In genomic region chr4:144021336-144021990, GRCh38 we compare ENCODE assay signal across 11 cellular contexts. TPM values are rescaled to one million over a fixed set of nuclear protein-coding genes. Genes with fewer than 3 reads are reported as not detected.
DNase-seq lines count a peak whose midpoint lies in the region; ATAC-seq, FAIRE-seq and TF ChIP-seq lines count a peak whose summit lies in the region.
"Not testable (repeated sequence)": the region's sequence is repeated elsewhere in the genome, so short reads cannot be mapped to it uniquely, and the experiment has no call there.
"Had no signal": no experiment of that assay in that cellular context is flagged by ENCODE, and none has a peak within 500 bp of the region (broad histone marks: within the 10 kb centered on the region; RNA-seq: fewer than 3 reads in every experiment).

No MANE protein-coding gene starts in this region.

- H3K4me3 ChIP-seq in A549; GM12865 (ENCODE audit: low read depth, low read length); adrenal gland: not testable (repeated sequence)

- FAIRE-seq in A549 (lab: Jason Lieb, UNC), result not testable (repeated sequence)

- POLR2A ChIA-PET in A549 (lab: Yijun Ruan, JAX), result not testable (repeated sequence)

- TF ChIP-seq POLR2A in A549 (IDR thresholded peaks at IDR 0.05; ENCODE audit: low read length); adrenal gland (IDR thresholded peaks at IDR 0.05): not testable (repeated sequence)

- H3K27me3 ChIP-seq in adrenal gland, result not testable (repeated sequence)

- H3K4me1 Mint-ChIP-seq in nephron, result not testable (repeated sequence)

- not testable (repeated sequence) for H3K4me3 Mint-ChIP-seq in nephron

- H3K36me3 Mint-ChIP-seq in nephron (ENCODE audit: low read depth), result not testable (repeated sequence)

- intact Hi-C loops in adrenal gland (cut with DNase I), result not testable (repeated sequence)

- CTCF ChIA-PET in A549 (lab: Yijun Ruan, JAX), result not testable (repeated sequence)

- TF ChIP-seq CTCF in A549 (IDR thresholded peaks at IDR 0.05), result peak; percentile 38
- TF ChIP-seq CTCF in GM12865 (IDR thresholded peaks at IDR 0.05; ENCODE audit: insufficient read depth, low read depth, low read length, missing control alignments), result peak; percentile 59
- peak; percentile 30 to 50 (median 38) for TF ChIP-seq CTCF in adrenal gland (IDR thresholded peaks at IDR 0.05)
- peak; percentile 54 to 63 (median 55) for TF ChIP-seq CTCF in nephron (IDR thresholded peaks at IDR 0.05; ENCODE audit: unreplicated experiment in 3 of 3)

- H3K4me1 ChIP-seq in A549; adrenal gland (replicated peaks in 1 of 2): not testable (repeated sequence)

- TF ChIP-seq RAD21 in A549 (conservative IDR thresholded peaks at IDR 0.05 in 1 of 2, IDR thresholded peaks at IDR 0.05 in 1 of 2), result peak in 1 of 2 experiments; percentile 33; a peak in 2 of 5 replicates

- peak; percentile 80 to 85; a peak in 4 of 6 replicates for ATAC-seq in A549
- peak; percentile 89 for ATAC-seq in GM21723 (IDR thresholded peaks at IDR 0.05; ENCODE audit: unreplicated experiment)
- ATAC-seq in HG03558 (IDR thresholded peaks at IDR 0.05; ENCODE audit: extremely low read depth, unreplicated experiment), result peak; percentile 59

- 2% methylated on average over 4 of the region's 4 CpGs for WGBS in A549 (ENCODE audit: missing lambda C conversion rate)
- WGBS in adrenal gland, 4 donors, result 42 to 50% (median 44%) methylated on average over 4 of the region's 4 CpGs

- H3K4me2 ChIP-seq in A549, result not testable (repeated sequence)

- not testable (repeated sequence) for H3K27ac ChIP-seq in A549, adrenal gland

- not testable (repeated sequence) for H3K9me3 Mint-ChIP-seq in nephron

- DNase-seq in A549 (ENCODE audit: low read depth in 1 of 2, low spot score in 1 of 2) (peak in 1 of 2 experiments; percentile 11), GM12865 (ENCODE audit: low read depth) (peak; percentile 27), NCI-H774 (lab: John Stamatoyannopoulos, UW) (peak; percentile 19), adrenal gland (peak in 2 of 7 donors; percentile 7 to 22), glomerular visceral epithelial cell (ENCODE audit: extremely low spot score) (peak; percentile 18)

- not testable (repeated sequence) for H3K9me3 ChIP-seq in A549; adrenal gland (replicated peaks in 1 of 3)

- not testable (repeated sequence) for H3K36me3 ChIP-seq in adrenal gland (replicated peaks in 1 of 2)

- H3K27me3 Mint-ChIP-seq in nephron (ENCODE audit: low read depth), result not testable (repeated sequence)

- H3K27ac Mint-ChIP-seq in nephron, result peak overlapping the region in 2 of 3 experiments; percentile 57 to 59

- TF ChIP-seq EP300 in A549 (IDR thresholded peaks at IDR 0.05), result not testable (repeated sequence)

RNA-seq across cellular contexts. Expression of gene GYPB, which starts 2.3 kb away (rescaled TPM):
- polyA plus RNA-seq in A549 (2011; rRNA removed) (not detected in 2 replicates), A549 (2017; fragmentation: RNase III; extraction: RNeasy Plus Mini Kit Qiagen cat#74134 plus additional on column Dnase treatment) (not detected in 3 replicates), adrenal gland (not detected)
- not detected in 2 replicates for polyA plus RNA-seq in A549 (2012; cell fraction: cytosol; rRNA removed)
- not detected in 2 replicates for polyA plus RNA-seq in A549 (2012; cell fraction: nucleus; rRNA removed)
- polyA minus RNA-seq in A549 (2011; rRNA and poly(A)+ RNA removed), result not detected in 2 replicates
- not detected for total RNA-seq in adrenal gland
- total RNA-seq: activated T-helper 2 cell treated with anti-CD3 and anti-CD28 coated beads, Interferon-gamma antibody, Interleukin-2, Interleukin-4, amounts not matched to agents 10 μg/mL and 5 μg/mL and 100 μg/mL, durations not matched to agents 14 hours and 24 hours and 36 hours; esophagus squamous epithelium; pulmonary artery endothelial cell had no signal
